ENCODE assay signal across 8 cellular contexts in the genomic region with DNA sequence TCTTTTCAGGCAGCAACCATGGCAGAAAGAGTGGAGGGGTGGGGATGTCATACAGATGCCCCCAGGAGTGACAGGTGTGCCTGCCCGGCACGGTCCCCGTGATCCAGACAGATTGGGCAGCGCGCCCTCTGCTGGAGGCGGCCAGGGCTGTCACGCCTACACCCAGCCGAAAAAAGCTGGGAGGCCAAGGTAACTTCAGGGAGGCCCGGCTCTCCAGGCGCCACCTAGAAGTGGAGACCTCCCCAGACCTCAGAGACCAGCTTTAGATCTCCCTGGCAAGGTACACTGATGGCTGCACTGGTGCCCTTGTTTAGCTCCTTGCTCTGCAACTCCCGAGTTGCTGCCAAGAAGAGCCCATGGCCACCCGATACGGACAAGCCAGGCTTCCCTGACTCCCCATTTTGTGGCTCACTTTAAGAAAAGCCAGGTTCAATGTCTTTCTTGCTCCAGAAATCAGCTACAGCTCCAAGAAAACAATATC. TPM values are rescaled to one million over a fixed set of nuclear protein-coding genes. Genes with fewer than 3 reads are reported as not detected.
DNase-seq lines count a peak whose midpoint lies in the region; ATAC-seq, FAIRE-seq and TF ChIP-seq lines count a peak whose summit lies in the region.

No MANE protein-coding gene starts in this region.

- BruUV-seq in A673 (replicated peaks; lab: Mats Ljungman, UMichigan) = no TSS peak

- peak; percentile 94 for TF ChIP-seq CTCF in A673 (conservative IDR thresholded peaks at IDR 0.05; ENCODE audit: low read depth, low read length)
- TF ChIP-seq CTCF in breast epithelium (IDR thresholded peaks at IDR 0.05) = peak; percentile 74 to 83 (median 78)

- H3K27ac ChIP-seq in A673 (ENCODE audit: low read depth, low read length, poor library complexity, severe bottlenecking) (no peak overlapping the region), breast epithelium (no peak overlapping the region)

- POLR2A ChIA-PET in A673 (lab: Charles Lee; ENCODE audit: low non-redundant PET) = no interaction called here

- no peaks in the 10 kb centered on the region for H3K9me3 ChIP-seq in A673 (ENCODE audit: low read depth, low read length, poor library complexity, severe bottlenecking)
- no peaks in the 10 kb centered on the region for H3K9me3 ChIP-seq in breast epithelium

- intact Hi-C loops in A673 (cut with micrococcal nuclease; ENCODE audit: unreplicated experiment) (loop anchor here (1.0 kb wide), 2 partner anchors 45 to 346 kb away; a partner anchor contains a TSS), breast epithelium (cut with DNase I; ENCODE audit: low total_unique reads) (no loop called here)

- no peak for TF ChIP-seq POLR2A in breast epithelium (IDR thresholded peaks at IDR 0.05)

- H3K27me3 ChIP-seq in A673 (replicated peaks; ENCODE audit: insufficient read depth, low read depth, low read length, poor library complexity) (peaks cover 16% of the 10 kb centered on the region), breast epithelium (no peaks in the 10 kb centered on the region)

- CTCF ChIA-PET in A673 (lab: Charles Lee) = interaction anchor here (0.5 to 1.7 kb wide), 9 partner anchors 12 to 156 kb away, joined by 3 to 11 read pairs (median 4); no protein-coding TSS in a partner anchor

- H3K36me3 ChIP-seq in A673 (ENCODE audit: insufficient read depth, low read length, poor library complexity, severe bottlenecking) = no peaks in the 10 kb centered on the region
- H3K36me3 ChIP-seq in breast epithelium = no peaks in the 10 kb centered on the region

- peak; percentile 52 for DNase-seq in A673 (ENCODE audit: low spot score)
- DNase-seq in GM18507 (ENCODE audit: extremely low spot score, insufficient read length, low read depth) = peak; percentile 55
- peak; percentile 15 for DNase-seq in NCI-H1436 treated with DMSO at 0.1 percent for 48 hours (lab: John Stamatoyannopoulos, UW)
- peak; percentile 35 to 67 (median 52) for DNase-seq in activated CD4-positive, CD25-positive, alpha-beta regulatory T cell (lab: John Stamatoyannopoulos, UW)
- DNase-seq in breast epithelium (ENCODE audit: low spot score in 2 of 2) = peak; percentile 49 to 76
- peak; percentile 81 for DNase-seq in left kidney (ENCODE audit: low read depth, low spot score)
- DNase-seq in stimulated activated CD4-positive, alpha-beta T cell treated with anti-CD3 and anti-CD28 coated beads, Interleukin-4, amount 100 ng/mL, for 4 hours = peak; percentile 58 to 76

- FAIRE-seq in GM18507 (lab: Jason Lieb, UNC) = no peak

- ATAC-seq in HG02938 (IDR thresholded peaks at IDR 0.05; ENCODE audit: unreplicated experiment) = no peak

- no peak overlapping the region for H3K4me3 ChIP-seq in A673 (ENCODE audit: low read depth, low read length, poor library complexity, severe bottlenecking)
- no peak overlapping the region for H3K4me3 ChIP-seq in breast epithelium

- H3K4me1 ChIP-seq in A673 (ENCODE audit: insufficient read depth, low read length, poor library complexity, severe bottlenecking) = no peaks in the 10 kb centered on the region
- no peaks in the 10 kb centered on the region for H3K4me1 ChIP-seq in breast epithelium

RNA-seq across cellular contexts. Expression of a gene that starts 6.6 kb away (rescaled TPM):
- total RNA-seq in A673 (2021) (not detected in 2 replicates), breast epithelium (1 to 10 TPM in 2 of 3 donors, not detected in 1; 3.4 to 4.6 TPM)

RNA-seq across cellular contexts. Expression of a gene that starts 10.9 kb away (rescaled TPM):
- total RNA-seq in A673 (2021) = not detected in 2 replicates
- total RNA-seq in breast epithelium = not detected

RNA-seq across cellular contexts. Expression of a gene that starts 41.0 kb away (rescaled TPM):
- total RNA-seq in A673 (2021) (not detected in 2 replicates), breast epithelium (not detected)

RNA-seq across cellular contexts. Expression of a gene that starts 55.3 kb away (rescaled TPM):
- total RNA-seq in A673 (2021) (7.3 and 8.3 TPM in 2 replicates), breast epithelium (10 to 100 TPM; 13.8 to 66.1 (median 16.8) TPM)

Comparison
In these comparisons a context has a peak if more than half of its experiments do, and no peak if none do; other contexts are left out.
1. DNase-seq: peak in every context shown above with its lines; median percentile 81 in left kidney; 67 in stimulated activated CD4-positive, alpha-beta T cell treated with anti-CD3 and anti-CD28 coated beads, Interleukin-4, amount 100 ng/mL, for 4 hours; 62 in breast epithelium; 55 in GM18507; 52 in A673; 52 in activated CD4-positive, CD25-positive, alpha-beta regulatory T cell; 15 in NCI-H1436 treated with DMSO at 0.1 percent for 48 hours.